33 cellular contexts compared by ENCODE assay signal in genomic region chr2:51108794-51109193, GRCh38.
"Had no signal": no experiment of that assay in that cellular context is flagged by ENCODE, and none has a peak within 500 bp of the region (broad histone marks: within the 10 kb centered on the region; RNA-seq: fewer than 3 reads in every experiment).

No MANE protein-coding gene starts in this region.

- H3K4me1 ChIP-seq: adrenal gland, body of pancreas, breast epithelium had no signal

- FAIRE-seq: astrocyte, TTC549 had no signal

- ATAC-seq: activated CD8-positive, alpha-beta T cell treated with anti-CD3 and anti-CD28 coated beads for 36 hours; activated naive CD4-positive, alpha-beta T cell treated with anti-CD3 and anti-CD28 coated beads, Interleukin-2, amount 50 U/mL, for 72 hours; activated T-cell treated with anti-CD3 and anti-CD28 coated beads, Interleukin-2, amount 50 U/mL, for 4 hours; activated T-cell treated with anti-CD3 and anti-CD28 coated beads, Interleukin-2, amount 50 U/mL, for 72 hours; activated T-helper 17 cell treated with anti-CD3 and anti-CD28 coated beads, Interleukin-2, amount 50 U/mL, for 72 hours; body of pancreas had no signal

- H3K4me3 ChIP-seq: adrenal gland, body of pancreas, breast epithelium had no signal

- DNase-seq: activated B cell treated with CpG ODN at 0.5 μM for 24 hours; activated CD4-positive, alpha-beta memory T cell treated with anti-CD3 and anti-CD28 coated beads for 36 hours; activated CD4-positive, alpha-beta T cell treated with anti-CD3 and anti-CD28 coated beads for 4 hours; activated CD4-positive, alpha-beta T cell treated with anti-CD3 and anti-CD28 coated beads, Interleukin-2, amount 10 ng/mL, durations not matched to agents 24 days and 14 days; activated CD4-positive, alpha-beta T cell treated with anti-CD3 and anti-CD28 coated beads, Interleukin-2, amount 50 U/mL, for 1 hour; activated CD4-positive, alpha-beta T cell treated with anti-CD3 and anti-CD28 coated beads, Interleukin-2, amount 50 U/mL, for 4 hours; activated CD4-positive, CD25-positive, alpha-beta regulatory T cell treated with anti-CD3 and anti-CD28 coated beads, Interleukin-2, amount 50 U/mL, for 72 hours; activated CD8-positive, alpha-beta memory T cell treated with anti-CD3 and anti-CD28 coated beads, Interleukin-2, amount 50 U/mL, for 4 hours; activated CD8-positive, alpha-beta T cell treated with anti-CD3 and anti-CD28 coated beads for 36 hours; activated effector memory CD4-positive, alpha-beta T cell treated with anti-CD3 and anti-CD28 coated beads, Interleukin-2, amount 50 U/mL, for 16 hours; activated gamma-delta T cell treated with Interleukin-2 at 50 U/mL for 16 hours; activated naive CD4-positive, alpha-beta T cell; activated naive CD4-positive, alpha-beta T cell treated with anti-CD3 and anti-CD28 coated beads for 36 hours; activated naive CD4-positive, alpha-beta T cell treated with anti-CD3 and anti-CD28 coated beads, Interleukin-2, amount 50 U/mL, for 16 hours; activated naive CD8-positive, alpha-beta T cell treated with anti-CD3 and anti-CD28 coated beads for 36 hours; activated T-cell treated with anti-CD3 and anti-CD28 coated beads for 4 hours; activated T-cell treated with anti-CD3 and anti-CD28 coated beads, Interleukin-2, amount 50 U/mL, for 1 hour; activated T-cell treated with anti-CD3 and anti-CD28 coated beads, Interleukin-2, amount 50 U/mL, for 4 hours; activated T-cell treated with anti-CD3 and anti-CD28 coated beads, Interleukin-2, amount 50 U/mL, for 72 hours; adrenal gland; amniotic stem cell; aorta; body of pancreas; brain microvascular endothelial cell; central memory CD4-positive, alpha-beta T cell; T-helper 2 cell; T-helper 9 cell had no signal

- H3K27me3 ChIP-seq: adrenal gland, body of pancreas, brain microvascular endothelial cell, breast epithelium had no signal

- H3K27ac ChIP-seq: adrenal gland, body of pancreas, brain microvascular endothelial cell, breast epithelium, VCaP had no signal

- H3K36me3 ChIP-seq: adrenal gland, brain microvascular endothelial cell, breast epithelium had no signal

- H3K9me3 ChIP-seq: adrenal gland, body of pancreas, breast epithelium had no signal
